8 cellular contexts compared by ENCODE assay signal in genomic region chr18:33440384-33441043, GRCh38.
DNase-seq lines count a peak whose midpoint lies in the region; ATAC-seq and TF ChIP-seq lines count a peak whose summit lies in the region.

CCDC178 (minus strand) TSS chr18:33440721; CDS start chr18:33412088, 28,633 bp downstream.

- H3K27ac ChIP-seq in stomach smooth muscle (ENCODE audit: low read length): no peak within 1 kb of the TSS

- no peak for TF ChIP-seq CTCF in astrocyte of the spinal cord (IDR thresholded peaks at IDR 0.05; ENCODE audit: low read depth, low read length)

- H3K27me3 ChIP-seq in stomach smooth muscle (ENCODE audit: control insufficient read depth in 1 of 2, insufficient read depth in 2 of 2, low read length in 2 of 2): peaks cover 0 to 3% of the 10 kb centered on the region in 2 donors

- no peaks in the 10 kb centered on the region for H3K4me1 ChIP-seq in stomach smooth muscle (ENCODE audit: control insufficient read depth, insufficient read depth, low read length)

- in situ Hi-C loops in astrocyte of the spinal cord (cut with HindIII; ENCODE audit: low sequenced_read_pairs): no loop called here

- DNase-seq in NCI-H1092 treated with DMSO at 0.1 percent for 48 hours (lab: John Stamatoyannopoulos, UW): peak; percentile 85
- peak; percentile 26 for DNase-seq in astrocyte of the spinal cord (ENCODE audit: low read depth, low spot score)
- DNase-seq in islet precursor cell: peak; percentile 84
- DNase-seq in Kasumi-1 (lab: John Stamatoyannopoulos, UW): no peak
- DNase-seq in central memory CD4-positive, alpha-beta T cell: no peak
- no peak for DNase-seq in stimulated activated CD4-positive, alpha-beta T cell treated with anti-CD3 and anti-CD28 coated beads, Interleukin-4, amount 100 ng/mL, for 24 hours

- peak within 1 kb of the TSS; percentile 13 to 32 for H3K9ac ChIP-seq in stomach smooth muscle (ENCODE audit: low read length in 2 of 2)

- no peaks in the 10 kb centered on the region for H3K36me3 ChIP-seq in stomach smooth muscle (ENCODE audit: control insufficient read depth in 2 of 2, insufficient read depth in 2 of 2, low read length in 2 of 2)

- peak within 1 kb of the TSS; percentile 53 for H3K4me3 ChIP-seq in astrocyte of the spinal cord (ENCODE audit: low read depth, low read length)
- peak within 1 kb of the TSS; percentile 44 to 71 for H3K4me3 ChIP-seq in stomach smooth muscle (ENCODE audit: low read length in 2 of 2)

- no peaks in the 10 kb centered on the region for H3K9me3 ChIP-seq in stomach smooth muscle (ENCODE audit: control insufficient read depth in 2 of 2, low read length in 2 of 2)

- no peak for ATAC-seq in GM21447 (IDR thresholded peaks at IDR 0.05; ENCODE audit: unreplicated experiment)

Comparison
In these comparisons a context has a peak if more than half of its experiments do, and no peak if none do; other contexts are left out.
1. DNase-seq: peak in NCI-H1092 treated with DMSO at 0.1 percent for 48 hours (single experiment), astrocyte of the spinal cord (single experiment) and islet precursor cell (single experiment); none in Kasumi-1 (0 of 2), central memory CD4-positive, alpha-beta T cell (single experiment) and stimulated activated CD4-positive, alpha-beta T cell treated with anti-CD3 and anti-CD28 coated beads, Interleukin-4, amount 100 ng/mL, for 24 hours (single experiment).